8 cellular contexts compared by ENCODE assay signal in the genomic region with DNA sequence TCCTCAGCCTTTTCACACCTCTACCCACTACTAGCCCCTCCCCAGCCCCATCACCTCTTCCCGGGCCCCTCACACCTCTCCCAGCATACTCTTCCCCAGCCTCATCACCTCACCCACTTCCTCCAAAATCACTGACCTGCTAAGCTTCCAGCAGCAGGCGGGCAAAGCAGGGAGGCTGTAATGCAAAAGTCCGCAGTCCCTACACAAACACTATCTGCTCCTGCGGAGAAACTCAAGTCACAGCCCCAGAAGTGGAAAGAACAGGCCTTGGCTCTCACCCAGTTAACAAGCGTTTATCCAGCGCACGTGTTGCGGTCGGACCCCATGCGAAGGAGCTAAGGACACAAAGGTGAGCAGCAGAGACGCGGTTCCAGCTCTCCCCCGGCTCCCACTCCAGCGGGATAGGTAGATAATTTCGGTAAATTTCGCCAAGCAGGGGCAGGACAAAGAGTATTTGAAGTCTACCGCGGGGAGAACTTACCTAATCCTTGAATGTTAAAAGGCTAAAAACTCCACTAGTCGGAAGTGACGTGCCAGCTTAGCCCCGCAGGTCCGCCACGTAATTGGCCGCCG. TPM values are rescaled to one million over a fixed set of nuclear protein-coding genes. Genes with fewer than 3 reads are reported as not detected.
DNase-seq lines count a peak whose midpoint lies in the region; ATAC-seq and TF ChIP-seq lines count a peak whose summit lies in the region.

No MANE protein-coding gene starts in this region.

- DNase-seq in NCI-H2196 treated with DMSO at 0.1 percent for 48 hours (lab: John Stamatoyannopoulos, UW; ENCODE audit: unreplicated experiment), result peak; percentile 38
- no peak for DNase-seq in activated CD4-positive, alpha-beta T cell treated with anti-CD3 and anti-CD28 coated beads, Interleukin-2, amount 10 ng/mL, durations not matched to agents 24 days and 14 days
- DNase-seq in endothelial cell (ENCODE audit: low spot score), result peak; percentile 55
- DNase-seq in naive thymus-derived CD8-positive, alpha-beta T cell, result peak in 7 of 10 donors; percentile 30 to 83 (median 69)
- no peak for DNase-seq in cortex of kidney (lab: John Stamatoyannopoulos, UW)

- peaks cover 54% of the 10 kb centered on the region for H3K4me1 Mint-ChIP-seq in activated CD4-positive, alpha-beta T cell treated with anti-CD3 and anti-CD28 coated beads, Interleukin-2, amount 10 ng/mL, durations not matched to agents 24 days and 14 days
- peaks cover 30% of the 10 kb centered on the region for H3K4me1 Mint-ChIP-seq in endothelial cell (ENCODE audit: unreplicated experiment)
- H3K4me1 Mint-ChIP-seq in naive thymus-derived CD8-positive, alpha-beta T cell, result peaks cover 40 to 70% (median 62%) of the 10 kb centered on the region in 4 donors
- H3K4me1 Mint-ChIP-seq in stimulated activated naive CD8-positive, alpha-beta T cell treated with anti-CD3 and anti-CD28 coated beads, Interleukin-15, Interleukin-2, amounts not matched to agents 100 ng/mL and 50 ng/mL, for 24 hours (ENCODE audit: low read depth), result peaks cover 60% of the 10 kb centered on the region

- H3K27ac Mint-ChIP-seq in activated CD4-positive, alpha-beta T cell treated with anti-CD3 and anti-CD28 coated beads, Interleukin-2, amount 10 ng/mL, durations not matched to agents 24 days and 14 days, result peak overlapping the region; percentile 99
- H3K27ac Mint-ChIP-seq in endothelial cell (ENCODE audit: unreplicated experiment), result peak overlapping the region; percentile 99
- peak overlapping the region; percentile 93 to 99 (median 99) for H3K27ac Mint-ChIP-seq in naive thymus-derived CD8-positive, alpha-beta T cell
- peak overlapping the region; percentile 99 for H3K27ac Mint-ChIP-seq in stimulated activated naive CD8-positive, alpha-beta T cell treated with anti-CD3 and anti-CD28 coated beads, Interleukin-15, Interleukin-2, amounts not matched to agents 100 ng/mL and 50 ng/mL, for 24 hours

- H3K4me3 Mint-ChIP-seq in activated CD4-positive, alpha-beta T cell treated with anti-CD3 and anti-CD28 coated beads, Interleukin-2, amount 10 ng/mL, durations not matched to agents 24 days and 14 days, result peak overlapping the region; percentile 96
- peak overlapping the region; percentile 97 for H3K4me3 Mint-ChIP-seq in endothelial cell (ENCODE audit: unreplicated experiment)
- peak overlapping the region; percentile 87 to 99 (median 96) for H3K4me3 Mint-ChIP-seq in naive thymus-derived CD8-positive, alpha-beta T cell
- peak overlapping the region; percentile 93 for H3K4me3 Mint-ChIP-seq in stimulated activated naive CD8-positive, alpha-beta T cell treated with anti-CD3 and anti-CD28 coated beads, Interleukin-15, Interleukin-2, amounts not matched to agents 100 ng/mL and 50 ng/mL, for 24 hours

- POLR2A ChIA-PET in naive thymus-derived CD8-positive, alpha-beta T cell (lab: Charles Lee), result interaction anchor here (0.6 to 4.1 kb wide), 16 partner anchors 9 to 630 kb away, joined by 3 to 36 read pairs (median 4); partner anchors contain the start of genes GTF2H4, MRPS18B, POLR1H and PPP1R11

- peaks cover 43% of the 10 kb centered on the region for H3K36me3 Mint-ChIP-seq in activated CD4-positive, alpha-beta T cell treated with anti-CD3 and anti-CD28 coated beads, Interleukin-2, amount 10 ng/mL, durations not matched to agents 24 days and 14 days (ENCODE audit: low read depth)
- H3K36me3 Mint-ChIP-seq in endothelial cell (ENCODE audit: low read depth, unreplicated experiment), result peaks cover 26% of the 10 kb centered on the region
- H3K36me3 Mint-ChIP-seq in naive thymus-derived CD8-positive, alpha-beta T cell, result peaks cover 0 to 26% (median 4%) of the 10 kb centered on the region in 3 donors
- H3K36me3 Mint-ChIP-seq in stimulated activated naive CD8-positive, alpha-beta T cell treated with anti-CD3 and anti-CD28 coated beads, Interleukin-15, Interleukin-2, amounts not matched to agents 100 ng/mL and 50 ng/mL, for 24 hours (ENCODE audit: low read depth), result peaks cover 56% of the 10 kb centered on the region

- peaks cover 4% of the 10 kb centered on the region for H3K9me3 Mint-ChIP-seq in activated CD4-positive, alpha-beta T cell treated with anti-CD3 and anti-CD28 coated beads, Interleukin-2, amount 10 ng/mL, durations not matched to agents 24 days and 14 days
- H3K9me3 Mint-ChIP-seq in endothelial cell (ENCODE audit: unreplicated experiment), result no peaks in the 10 kb centered on the region
- no peaks in the 10 kb centered on the region for H3K9me3 Mint-ChIP-seq in naive thymus-derived CD8-positive, alpha-beta T cell
- H3K9me3 Mint-ChIP-seq in stimulated activated naive CD8-positive, alpha-beta T cell treated with anti-CD3 and anti-CD28 coated beads, Interleukin-15, Interleukin-2, amounts not matched to agents 100 ng/mL and 50 ng/mL, for 24 hours, result no peaks in the 10 kb centered on the region

- no peaks in the 10 kb centered on the region for H3K27me3 Mint-ChIP-seq in activated CD4-positive, alpha-beta T cell treated with anti-CD3 and anti-CD28 coated beads, Interleukin-2, amount 10 ng/mL, durations not matched to agents 24 days and 14 days
- H3K27me3 Mint-ChIP-seq in endothelial cell (ENCODE audit: unreplicated experiment), result peaks cover 9% of the 10 kb centered on the region
- no peaks in the 10 kb centered on the region for H3K27me3 Mint-ChIP-seq in naive thymus-derived CD8-positive, alpha-beta T cell
- H3K27me3 Mint-ChIP-seq in stimulated activated naive CD8-positive, alpha-beta T cell treated with anti-CD3 and anti-CD28 coated beads, Interleukin-15, Interleukin-2, amounts not matched to agents 100 ng/mL and 50 ng/mL, for 24 hours, result no peaks in the 10 kb centered on the region

- ATAC-seq in GM18858 (IDR thresholded peaks at IDR 0.05; ENCODE audit: unreplicated experiment) (peak; percentile 11), HG02973 (IDR thresholded peaks at IDR 0.05; ENCODE audit: unreplicated experiment) (peak; percentile 23)
- ATAC-seq in naive thymus-derived CD8-positive, alpha-beta T cell, result peak; percentile 54 to 62

- intact Hi-C loops in activated CD4-positive, alpha-beta T cell treated with anti-CD3 and anti-CD28 coated beads, Interleukin-2, amount 10 ng/mL, durations not matched to agents 24 days and 14 days (cut with micrococcal nuclease), result loop anchor here (1.0 to 5.0 kb wide), 5 partner anchors 19 to 259 kb away; partner anchors contain the start of genes GNL1, PPP1R11, PRR3 and RPP21

- TF ChIP-seq CTCF in endothelial cell (IDR thresholded peaks at IDR 0.05; ENCODE audit: unreplicated experiment), result no peak

RNA-seq across cellular contexts. Expression of gene TRIM39, which starts 0.8 kb away (rescaled TPM):
- 12.5 and 13.7 TPM in 2 replicates for total RNA-seq in activated CD4-positive, alpha-beta T cell treated with anti-CD3 and anti-CD28 coated beads, Interleukin-2, amount 10 ng/mL, durations not matched to agents 24 days and 14 days
- total RNA-seq in endothelial cell (ENCODE audit: unreplicated experiment), result 19.4 TPM
- 10 to 100 TPM; 22.1 to 23.1 TPM for total RNA-seq in naive thymus-derived CD8-positive, alpha-beta T cell
- polyA plus RNA-seq in naive thymus-derived CD8-positive, alpha-beta T cell, result 10 to 100 TPM in 2 of 3 donors, 1 to 10 TPM in 1; 6.6 to 15.4 (median 12.7) TPM

RNA-seq across cellular contexts. Expression of gene RPP21, which starts 19.0 kb away (rescaled TPM):
- total RNA-seq in activated CD4-positive, alpha-beta T cell treated with anti-CD3 and anti-CD28 coated beads, Interleukin-2, amount 10 ng/mL, durations not matched to agents 24 days and 14 days, result 45.0 and 48.0 TPM in 2 replicates
- 35.2 TPM for total RNA-seq in endothelial cell (ENCODE audit: unreplicated experiment)
- 10 to 100 TPM; 48.2 to 49.5 TPM for total RNA-seq in naive thymus-derived CD8-positive, alpha-beta T cell
- 10 to 100 TPM; 61.1 to 92.4 (median 73.6) TPM for polyA plus RNA-seq in naive thymus-derived CD8-positive, alpha-beta T cell

Comparison
In these comparisons a context has a peak if more than half of its experiments do, and no peak if none do; other contexts are left out.
1. DNase-seq: peak in NCI-H2196 treated with DMSO at 0.1 percent for 48 hours (single experiment), endothelial cell (single experiment) and naive thymus-derived CD8-positive, alpha-beta T cell (7 of 10); none in activated CD4-positive, alpha-beta T cell treated with anti-CD3 and anti-CD28 coated beads, Interleukin-2, amount 10 ng/mL, durations not matched to agents 24 days and 14 days (single experiment) and cortex of kidney (single experiment).
2. Peak in every context shown above with its lines, with median percentiles within 50 percentile points of each other: ATAC-seq, H3K27ac Mint-ChIP-seq and H3K4me3 Mint-ChIP-seq.